15 cellular contexts compared by ENCODE assay signal in genomic region chr1:9249263-9249533, GRCh38. TPM values are rescaled to one million over a fixed set of nuclear protein-coding genes. Genes with fewer than 3 reads are reported as not detected.
DNase-seq lines count a peak whose midpoint lies in the region; TF ChIP-seq lines count a peak whose summit lies in the region.
"Had no signal": no experiment of that assay in that cellular context is flagged by ENCODE, and none has a peak within 500 bp of the region (broad histone marks: within the 10 kb centered on the region; RNA-seq: fewer than 3 reads in every experiment).

No MANE protein-coding gene starts in this region.

- no peak for TF ChIP-seq POLR2A in prostate gland (IDR thresholded peaks at IDR 0.05)

- intact Hi-C loops in Caco-2 (cut with micrococcal nuclease; ENCODE audit: unreplicated experiment): no loop called here
- intact Hi-C loops in activated T-helper 2 cell treated with anti-CD3 and anti-CD28 coated beads, Interferon-gamma antibody, Interleukin-2, Interleukin-4, amounts not matched to agents 10 μg/mL and 5 μg/mL and 100 μg/mL, durations not matched to agents 14 hours and 24 hours and 36 hours (cut with micrococcal nuclease): no loop called here
- intact Hi-C loops in prostate gland (cut with DNase I): no loop called here

- no peaks in the 10 kb centered on the region for H3K27me3 Mint-ChIP-seq in Caco-2 (ENCODE audit: insufficient read depth, unreplicated experiment)
- H3K27me3 Mint-ChIP-seq in activated T-helper 2 cell treated with anti-CD3 and anti-CD28 coated beads, Interferon-gamma antibody, Interleukin-2, Interleukin-4, amounts not matched to agents 10 μg/mL and 5 μg/mL and 100 μg/mL, durations not matched to agents 14 hours and 24 hours and 36 hours (ENCODE audit: low read depth): no peaks in the 10 kb centered on the region
- H3K27me3 Mint-ChIP-seq: activated CD4-positive, alpha-beta memory T cell treated with anti-CD3 and anti-CD28 coated beads for 36 hours had no signal

- peak overlapping the region; percentile 76 for H3K27ac ChIP-seq in layer of hippocampus (ENCODE audit: low read depth, low read length)
- H3K27ac ChIP-seq in prostate gland: peak overlapping the region; percentile 72 to 82

- BruUV-seq in Caco-2 (replicated peaks; lab: Mats Ljungman, UMichigan): no TSS peak

- H3K4me1 ChIP-seq in Caco-2: peaks cover 27% of the 10 kb centered on the region
- peaks cover 34% of the 10 kb centered on the region for H3K4me1 ChIP-seq in prostate gland (replicated peaks)

- CTCF ChIA-PET in Caco-2 (lab: Charles Lee): interaction anchor here (0.5 to 2.8 kb wide), 5 partner anchors 15 to 139 kb away, joined by 3 to 18 read pairs (median 4); partner anchors contain the start of genes H6PD and SPSB1

- no peaks in the 10 kb centered on the region for H3K36me3 ChIP-seq in Caco-2 (ENCODE audit: control insufficient read depth, insufficient read depth, low read length)
- H3K36me3 ChIP-seq in prostate gland: no peaks in the 10 kb centered on the region

- H3K27ac Mint-ChIP-seq in Caco-2 (ENCODE audit: unreplicated experiment): peak overlapping the region; percentile 14
- peak overlapping the region; percentile 43 for H3K27ac Mint-ChIP-seq in activated T-helper 2 cell treated with anti-CD3 and anti-CD28 coated beads, Interferon-gamma antibody, Interleukin-2, Interleukin-4, amounts not matched to agents 10 μg/mL and 5 μg/mL and 100 μg/mL, durations not matched to agents 14 hours and 24 hours and 36 hours
- H3K27ac Mint-ChIP-seq: activated CD4-positive, alpha-beta memory T cell treated with anti-CD3 and anti-CD28 coated beads for 36 hours had no signal

- H3K4me3 ChIP-seq in Caco-2 (ENCODE audit: low read depth, low read length) (no peak overlapping the region), prostate gland (no peak overlapping the region)

- no peaks in the 10 kb centered on the region for H3K36me3 Mint-ChIP-seq in Caco-2 (ENCODE audit: insufficient read depth, unreplicated experiment)
- peaks cover 31% of the 10 kb centered on the region for H3K36me3 Mint-ChIP-seq in activated T-helper 2 cell treated with anti-CD3 and anti-CD28 coated beads, Interferon-gamma antibody, Interleukin-2, Interleukin-4, amounts not matched to agents 10 μg/mL and 5 μg/mL and 100 μg/mL, durations not matched to agents 14 hours and 24 hours and 36 hours (ENCODE audit: low read depth)

- TF ChIP-seq CTCF in Caco-2 (IDR thresholded peaks at IDR 0.05; ENCODE audit: insufficient read depth in 1 of 2, low read depth in 1 of 2, low read length in 1 of 2, severe bottlenecking in 1 of 2, unreplicated experiment in 1 of 2): no peak
- no peak for TF ChIP-seq CTCF in prostate gland (IDR thresholded peaks at IDR 0.05)

- WGBS in prostate gland: 36% methylated on average over 3 of the region's 3 CpGs

- no peaks in the 10 kb centered on the region for H3K9me3 Mint-ChIP-seq in Caco-2 (ENCODE audit: unreplicated experiment)
- H3K9me3 Mint-ChIP-seq in activated T-helper 2 cell treated with anti-CD3 and anti-CD28 coated beads, Interferon-gamma antibody, Interleukin-2, Interleukin-4, amounts not matched to agents 10 μg/mL and 5 μg/mL and 100 μg/mL, durations not matched to agents 14 hours and 24 hours and 36 hours: no peaks in the 10 kb centered on the region
- H3K9me3 Mint-ChIP-seq: activated CD4-positive, alpha-beta memory T cell treated with anti-CD3 and anti-CD28 coated beads for 36 hours had no signal

- POLR2A ChIA-PET in Caco-2 (lab: Charles Lee): no interaction called here

- H3K4me3 Mint-ChIP-seq in Caco-2 (ENCODE audit: unreplicated experiment): no peak overlapping the region
- no peak overlapping the region for H3K4me3 Mint-ChIP-seq in activated T-helper 2 cell treated with anti-CD3 and anti-CD28 coated beads, Interferon-gamma antibody, Interleukin-2, Interleukin-4, amounts not matched to agents 10 μg/mL and 5 μg/mL and 100 μg/mL, durations not matched to agents 14 hours and 24 hours and 36 hours (ENCODE audit: low read depth)
- H3K4me3 Mint-ChIP-seq: activated CD4-positive, alpha-beta memory T cell treated with anti-CD3 and anti-CD28 coated beads for 36 hours had no signal

- H3K9me3 ChIP-seq in Caco-2: no peaks in the 10 kb centered on the region
- H3K9me3 ChIP-seq in prostate gland: no peaks in the 10 kb centered on the region

- peaks cover 15% of the 10 kb centered on the region for H3K4me1 Mint-ChIP-seq in Caco-2 (ENCODE audit: low read depth, unreplicated experiment)
- H3K4me1 Mint-ChIP-seq in activated T-helper 2 cell treated with anti-CD3 and anti-CD28 coated beads, Interferon-gamma antibody, Interleukin-2, Interleukin-4, amounts not matched to agents 10 μg/mL and 5 μg/mL and 100 μg/mL, durations not matched to agents 14 hours and 24 hours and 36 hours (ENCODE audit: low read depth): peaks cover 24% of the 10 kb centered on the region

- DNase-seq in Caco-2 (no peak), prostate gland (ENCODE audit: low spot score) (no peak), AML-193 (lab: John Stamatoyannopoulos, UW) (no peak), NCI-H446 treated with DMSO at 0.1 percent for 48 hours (lab: John Stamatoyannopoulos, UW) (no peak), amygdala (lab: John Stamatoyannopoulos, UW) (no peak), G401 (ENCODE audit: low spot score) (no peak)
- DNase-seq in activated T-helper 2 cell treated with anti-CD3 and anti-CD28 coated beads, Interferon-gamma antibody, Interleukin-2, Interleukin-4, amounts not matched to agents 10 μg/mL and 5 μg/mL and 100 μg/mL, durations not matched to agents 14 hours and 24 hours and 36 hours (ENCODE audit: low spot score): no peak
- DNase-seq: activated CD4-positive, alpha-beta memory T cell treated with anti-CD3 and anti-CD28 coated beads for 36 hours; Calu3; dermis blood vessel endothelial cell; midbrain; NCI-H187; NCI-H526; trophoblast cell had no signal

- H3K27me3 ChIP-seq in Caco-2 (replicated peaks; ENCODE audit: control insufficient read depth, insufficient read depth, low read length) (no peaks in the 10 kb centered on the region), layer of hippocampus (ENCODE audit: control insufficient read depth, insufficient read depth, low read length) (no peaks in the 10 kb centered on the region), prostate gland (replicated peaks; ENCODE audit: insufficient read depth) (no peaks in the 10 kb centered on the region)

- in situ Hi-C loops in G401 (cut with HindIII; ENCODE audit: low sequenced_read_pairs): no loop called here

RNA-seq across cellular contexts. Expression of gene H6PD, which starts 14.6 kb away (rescaled TPM):
- 10.1 and 13.0 TPM in 2 replicates for total RNA-seq in Caco-2 (2022)
- total RNA-seq in activated T-helper 2 cell treated with anti-CD3 and anti-CD28 coated beads, Interferon-gamma antibody, Interleukin-2, Interleukin-4, amounts not matched to agents 10 μg/mL and 5 μg/mL and 100 μg/mL, durations not matched to agents 14 hours and 24 hours and 36 hours: 27.1 and 28.0 TPM in 2 replicates
- total RNA-seq in prostate gland: 10 to 100 TPM; 52.8 to 88.8 TPM
- 14.0 and 17.6 TPM in 2 replicates for total RNA-seq in G401 (2014; rRNA removed; shearing (Covaris generic))

RNA-seq across cellular contexts. Expression of gene SPSB1, which starts 43.5 kb away (rescaled TPM):
- total RNA-seq in Caco-2 (2022) (12.8 and 18.2 TPM in 2 replicates), prostate gland (10 to 100 TPM; 29.0 to 57.1 TPM)
- total RNA-seq in activated T-helper 2 cell treated with anti-CD3 and anti-CD28 coated beads, Interferon-gamma antibody, Interleukin-2, Interleukin-4, amounts not matched to agents 10 μg/mL and 5 μg/mL and 100 μg/mL, durations not matched to agents 14 hours and 24 hours and 36 hours: 7.1 and 7.5 TPM in 2 replicates
- 25.1 and 38.8 TPM in 2 replicates for total RNA-seq in G401 (2014; rRNA removed; shearing (Covaris generic))
